ENCODE assay signal across 1 cellular context in genomic region chr1:156212130-156212529, GRCh38.
TF ChIP-seq lines count a peak whose summit lies in the region.

No MANE protein-coding gene starts in this region.

TF ChIP-seq in IMR-90, 13 proteins besides CTCF, POLR2A, EP300 and RAD21:
- no peak for TF ChIP-seq CHD1 (IDR thresholded peaks at IDR 0.05; ENCODE audit: low read depth, low read length)
- no peak for TF ChIP-seq MAFK (IDR thresholded peaks at IDR 0.05; ENCODE audit: low read depth, low read length)
- no peak for TF ChIP-seq NFE2L2 (IDR thresholded peaks at IDR 0.05; ENCODE audit: low read depth, low read length)
- no peak for TF ChIP-seq CEBPB (IDR thresholded peaks at IDR 0.05; ENCODE audit: low read depth, low read length)
- no peak for TF ChIP-seq ELK1 (IDR thresholded peaks at IDR 0.05; ENCODE audit: borderline replicate concordance, low read depth, low read length)
TF ChIP-seq in IMR-90: peak in this region for 0.
